Comparison of ENCODE assay signal across 7 cellular contexts in the genomic region with DNA sequence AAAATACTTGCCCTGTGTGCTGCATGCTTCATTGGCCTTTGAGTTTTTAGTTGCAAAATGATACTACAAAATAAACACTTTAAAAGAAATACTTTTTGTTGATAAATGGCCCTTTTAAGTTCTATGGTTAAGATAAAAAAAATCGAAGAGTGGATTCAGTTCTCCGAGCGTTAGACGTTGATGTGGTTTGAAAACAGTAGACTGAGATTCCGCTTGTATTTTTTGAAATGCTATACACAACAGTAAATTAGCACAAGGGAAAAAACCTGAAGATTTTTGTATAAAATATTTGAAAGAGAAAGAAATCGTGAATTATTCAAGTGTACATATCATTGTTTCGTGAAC. TPM values are rescaled to one million over a fixed set of nuclear protein-coding genes. Genes with fewer than 3 reads are reported as not detected.
DNase-seq lines count a peak whose midpoint lies in the region; ATAC-seq and TF ChIP-seq lines count a peak whose summit lies in the region.

No MANE protein-coding gene starts in this region.

- H3K27ac ChIP-seq in iPS-18a (ENCODE audit: low read length) = no peak overlapping the region

- CTCF ChIA-PET in activated CD4-positive, alpha-beta memory T cell treated with anti-CD3 and anti-CD28 coated beads, Interleukin-2, amount 10 ng/mL, durations not matched to agents 7 days and 5 days (lab: Charles Lee) = interaction anchor here (1.3 kb wide), 1 partner anchor 116 kb away, joined by 4 read pairs; no protein-coding TSS in a partner anchor

- no peak for ATAC-seq in stimulated activated memory B cell treated with anti-CD40 and anti-IgM and Interleukin-4, amounts not matched to agents 10 μg/mL and 1 μg/mL and 100 μg/mL, for 72 hours
- ATAC-seq in GM19452 (IDR thresholded peaks at IDR 0.05; ENCODE audit: unreplicated experiment) = no peak

- H3K27me3 ChIP-seq in iPS-18a (ENCODE audit: control insufficient read depth, insufficient read depth, low read length) = no peaks in the 10 kb centered on the region

- no peaks in the 10 kb centered on the region for H3K9me3 ChIP-seq in iPS-18a (ENCODE audit: control insufficient read depth, low read depth, low read length)

- no peaks in the 10 kb centered on the region for H3K27me3 Mint-ChIP-seq in activated CD4-positive, alpha-beta memory T cell treated with anti-CD3 and anti-CD28 coated beads, Interleukin-2, amount 10 ng/mL, durations not matched to agents 7 days and 5 days
- no peaks in the 10 kb centered on the region for H3K27me3 Mint-ChIP-seq in stimulated activated memory B cell treated with anti-CD40 and anti-IgM and Interleukin-4, amounts not matched to agents 10 μg/mL and 1 μg/mL and 100 μg/mL, for 72 hours

- DNase-seq in HFF-Myc (ENCODE audit: extremely low read depth, low read depth) = no peak
- no peak for DNase-seq in activated CD4-positive, alpha-beta memory T cell treated with anti-CD3 and anti-CD28 coated beads, Interleukin-2, amount 10 ng/mL, durations not matched to agents 7 days and 5 days
- DNase-seq in activated CD4-positive, alpha-beta T cell treated with anti-CD3 and anti-CD28 coated beads, Interleukin-2, amount 50 U/mL, for 48 hours = no peak
- DNase-seq in NCI-H446 treated with DMSO at 0.1 percent for 48 hours (lab: John Stamatoyannopoulos, UW) = no peak

- no peaks in the 10 kb centered on the region for H3K36me3 ChIP-seq in iPS-18a (ENCODE audit: control insufficient read depth, low read depth, low read length)

- H3K4me3 ChIP-seq in HFF-Myc (replicated peaks; ENCODE audit: low read depth, low read length) (peak overlapping the region; percentile 63), iPS-18a (ENCODE audit: low read length) (peak overlapping the region; percentile 67)

- no peak for TF ChIP-seq CTCF in HFF-Myc (IDR thresholded peaks at IDR 0.05; ENCODE audit: low read depth, low read length, missing control alignments)

- POLR2A ChIA-PET in activated CD4-positive, alpha-beta memory T cell treated with anti-CD3 and anti-CD28 coated beads, Interleukin-2, amount 10 ng/mL, durations not matched to agents 7 days and 5 days (lab: Charles Lee) = interaction anchor here (0.6 to 1.4 kb wide), 6 partner anchors 10 to 1714 kb away, joined by 3 to 5 read pairs (median 4); a partner anchor contains a TSS

- no peaks in the 10 kb centered on the region for H3K9me3 Mint-ChIP-seq in activated CD4-positive, alpha-beta memory T cell treated with anti-CD3 and anti-CD28 coated beads, Interleukin-2, amount 10 ng/mL, durations not matched to agents 7 days and 5 days
- H3K9me3 Mint-ChIP-seq in stimulated activated memory B cell treated with anti-CD40 and anti-IgM and Interleukin-4, amounts not matched to agents 10 μg/mL and 1 μg/mL and 100 μg/mL, for 72 hours = no peaks in the 10 kb centered on the region

- peak overlapping the region; percentile 66 for H3K9ac ChIP-seq in iPS-18a (ENCODE audit: low read length)

- peaks cover 22% of the 10 kb centered on the region for H3K4me1 Mint-ChIP-seq in activated CD4-positive, alpha-beta memory T cell treated with anti-CD3 and anti-CD28 coated beads, Interleukin-2, amount 10 ng/mL, durations not matched to agents 7 days and 5 days
- peaks cover 23% of the 10 kb centered on the region for H3K4me1 Mint-ChIP-seq in stimulated activated memory B cell treated with anti-CD40 and anti-IgM and Interleukin-4, amounts not matched to agents 10 μg/mL and 1 μg/mL and 100 μg/mL, for 72 hours

- H3K36me3 Mint-ChIP-seq in activated CD4-positive, alpha-beta memory T cell treated with anti-CD3 and anti-CD28 coated beads, Interleukin-2, amount 10 ng/mL, durations not matched to agents 7 days and 5 days (ENCODE audit: low read depth) = no peaks in the 10 kb centered on the region
- no peaks in the 10 kb centered on the region for H3K36me3 Mint-ChIP-seq in stimulated activated memory B cell treated with anti-CD40 and anti-IgM and Interleukin-4, amounts not matched to agents 10 μg/mL and 1 μg/mL and 100 μg/mL, for 72 hours

- H3K27ac Mint-ChIP-seq in activated CD4-positive, alpha-beta memory T cell treated with anti-CD3 and anti-CD28 coated beads, Interleukin-2, amount 10 ng/mL, durations not matched to agents 7 days and 5 days = peak overlapping the region; percentile 77
- peak overlapping the region; percentile 87 for H3K27ac Mint-ChIP-seq in stimulated activated memory B cell treated with anti-CD40 and anti-IgM and Interleukin-4, amounts not matched to agents 10 μg/mL and 1 μg/mL and 100 μg/mL, for 72 hours

- H3K4me3 Mint-ChIP-seq in activated CD4-positive, alpha-beta memory T cell treated with anti-CD3 and anti-CD28 coated beads, Interleukin-2, amount 10 ng/mL, durations not matched to agents 7 days and 5 days = peak overlapping the region; percentile 84
- H3K4me3 Mint-ChIP-seq in stimulated activated memory B cell treated with anti-CD40 and anti-IgM and Interleukin-4, amounts not matched to agents 10 μg/mL and 1 μg/mL and 100 μg/mL, for 72 hours = no peak overlapping the region

- peaks cover 15% of the 10 kb centered on the region for H3K4me1 ChIP-seq in iPS-18a (ENCODE audit: control insufficient read depth, low read depth, low read length)

RNA-seq across cellular contexts. Expression of a gene that starts 1.4 kb away (rescaled TPM):
- total RNA-seq in activated CD4-positive, alpha-beta memory T cell treated with anti-CD3 and anti-CD28 coated beads, Interleukin-2, amount 10 ng/mL, durations not matched to agents 7 days and 5 days = 10 to 100 TPM; 15.6 to 15.8 TPM
